In the genomic region with DNA sequence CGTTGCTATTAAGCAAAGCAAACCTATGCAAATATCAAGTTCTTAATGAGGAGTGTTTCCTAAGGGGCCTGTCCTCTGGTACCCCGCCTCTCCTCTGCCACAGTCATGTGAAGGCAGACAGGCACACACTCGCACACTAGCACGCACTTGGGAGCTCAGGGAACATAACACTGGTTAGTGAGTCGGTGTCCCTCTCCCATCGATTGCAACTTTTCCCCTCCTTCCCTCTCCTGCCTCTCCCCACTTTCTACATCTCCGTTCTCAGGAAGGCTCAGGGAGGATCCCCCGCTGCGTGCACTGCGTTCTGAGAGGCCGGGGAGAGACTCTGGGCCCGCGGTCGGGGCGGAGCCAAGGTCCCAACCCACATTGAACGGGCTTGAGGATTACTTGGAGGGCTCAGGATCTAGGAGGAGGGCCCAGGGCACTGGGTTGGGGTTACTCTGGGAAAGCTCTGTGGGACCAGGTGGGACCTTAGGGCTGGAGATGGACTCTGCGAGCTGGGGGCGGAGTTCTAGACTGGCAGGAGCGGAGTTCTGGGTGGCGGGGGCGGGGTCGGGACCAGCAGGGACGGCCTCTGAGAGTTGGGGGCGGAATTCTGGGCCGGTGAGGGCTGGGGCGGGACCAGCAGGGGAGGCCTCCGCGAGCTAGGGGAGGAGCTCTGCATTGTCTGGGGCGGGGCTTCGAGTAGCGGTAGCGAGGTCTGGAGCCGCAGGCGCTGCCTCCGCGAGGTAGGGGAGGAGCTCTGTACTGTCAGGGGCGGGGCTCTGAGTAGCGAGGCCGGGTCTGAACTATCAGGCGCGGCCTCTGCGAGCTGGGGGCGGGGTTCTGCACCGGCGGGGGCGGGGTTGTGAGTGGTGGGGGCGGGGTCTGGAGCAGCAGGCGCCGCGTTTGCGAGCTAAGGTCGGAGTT, we compare ENCODE assay signal across 8 cellular contexts. TPM values are rescaled to one million over a fixed set of nuclear protein-coding genes. Genes with fewer than 3 reads are reported as not detected.
A peak's percentile ranks its signal among the peaks of the same experiment; 100 is the strongest.
DNase-seq lines count a peak whose midpoint lies in the region; ATAC-seq, FAIRE-seq and TF ChIP-seq lines count a peak whose summit lies in the region.

No MANE protein-coding gene starts in this region.

- H3K4me3 ChIP-seq in astrocyte (ENCODE audit: insufficient read depth, low read depth, low read length): peak overlapping the region; percentile 59
- peak overlapping the region; percentile 20 to 98 for H3K4me3 ChIP-seq in aorta (ENCODE audit: low read length in 2 of 2)

- no peak for FAIRE-seq in astrocyte (lab: Jason Lieb, UNC)

- H3K9me3 ChIP-seq in astrocyte (ENCODE audit: insufficient read depth, low read depth, low read length) (no peaks in the 10 kb centered on the region), aorta (ENCODE audit: control insufficient read depth, low read length) (no peaks in the 10 kb centered on the region)

- peaks cover 20% of the 10 kb centered on the region for H3K4me1 Mint-ChIP-seq in astrocyte (ENCODE audit: low read depth, unreplicated experiment)

- H3K36me3 ChIP-seq in astrocyte (ENCODE audit: insufficient read depth, low read length): no peaks in the 10 kb centered on the region
- H3K36me3 ChIP-seq in aorta (ENCODE audit: control insufficient read depth in 1 of 2, insufficient read depth in 2 of 2, low read length in 1 of 2): no peaks in the 10 kb centered on the region

- intact Hi-C loops in aorta (cut with DNase I): loop anchor here (2.0 to 10.0 kb wide), 3 partner anchors 155 to 353 kb away; no protein-coding TSS in a partner anchor

- peak overlapping the region; percentile 92 for H2AFZ ChIP-seq in astrocyte (ENCODE audit: low read depth, low read length)

- H3K27ac ChIP-seq in astrocyte (ENCODE audit: low read depth, low read length) (peak overlapping the region; percentile 77), aorta (ENCODE audit: low read depth in 1 of 2, low read length in 2 of 2) (peak overlapping the region in 1 of 2 donors; percentile 21)

- DNase-seq in NCI-H1930 (lab: John Stamatoyannopoulos, UW): peak; percentile 91 to 92
- DNase-seq in T-helper 22 cell (ENCODE audit: low read depth): peak; percentile 97
- DNase-seq in astrocyte (ENCODE audit: low read depth): peak; percentile 92
- peak; percentile 90 for DNase-seq in hepatic stellate cell (ENCODE audit: low spot score)
- peak; percentile 91 for DNase-seq in renal cortical epithelial cell (ENCODE audit: low read depth)
- peak; percentile 99 for DNase-seq in aorta

- TF ChIP-seq CTCF in astrocyte (IDR thresholded peaks at IDR 0.05; ENCODE audit: insufficient read depth, low read depth, low read length): no peak

- ATAC-seq in GM18508 (IDR thresholded peaks at IDR 0.05; ENCODE audit: insufficient read depth, unreplicated experiment) (peak; percentile 80), HG02981 (IDR thresholded peaks at IDR 0.05; ENCODE audit: unreplicated experiment) (peak; percentile 94), aorta (ENCODE audit: low FRiP score) (peak; percentile 98)

- H3K4me1 ChIP-seq in astrocyte (ENCODE audit: insufficient read depth, low read length): peaks cover 42% of the 10 kb centered on the region
- peaks cover 0 to 3% of the 10 kb centered on the region in 2 donors for H3K4me1 ChIP-seq in aorta (ENCODE audit: control insufficient read depth in 1 of 2, insufficient read depth in 2 of 2, low read length in 2 of 2)

- no peaks in the 10 kb centered on the region for H3K27me3 Mint-ChIP-seq in astrocyte (ENCODE audit: low read depth, unreplicated experiment)

- 1% methylated on average over 44 to 52 of the region's 52 CpGs for WGBS in aorta, 2 donors

- peak overlapping the region; percentile 90 for H3K4me3 Mint-ChIP-seq in astrocyte (ENCODE audit: unreplicated experiment)

- peak overlapping the region; percentile 86 for H3K4me2 ChIP-seq in astrocyte (ENCODE audit: low read length)

- H4K20me1 ChIP-seq in astrocyte (ENCODE audit: insufficient read depth, low read length): no peaks in the 10 kb centered on the region

- peak overlapping the region; percentile 92 for H3K27ac Mint-ChIP-seq in astrocyte (ENCODE audit: unreplicated experiment)

- H3K36me3 Mint-ChIP-seq in astrocyte (ENCODE audit: low read depth, unreplicated experiment): no peaks in the 10 kb centered on the region

- no peaks in the 10 kb centered on the region for H3K9me3 Mint-ChIP-seq in astrocyte (ENCODE audit: unreplicated experiment)

- H3K27me3 ChIP-seq in astrocyte (ENCODE audit: insufficient read depth, low read length): no peaks in the 10 kb centered on the region
- H3K27me3 ChIP-seq in aorta (ENCODE audit: control insufficient read depth in 1 of 2, insufficient read depth in 2 of 2, low read length in 1 of 2): no peaks in the 10 kb centered on the region

- peak overlapping the region; percentile 99 for H3K9ac ChIP-seq in astrocyte (ENCODE audit: low read length)

- peaks cover 37% of the 10 kb centered on the region for H3K79me2 ChIP-seq in astrocyte (ENCODE audit: insufficient read depth, low read length)

RNA-seq across cellular contexts. Expression of gene LEPR, which starts 0.5 kb away (rescaled TPM):
- total RNA-seq in astrocyte (6.8 and 8.9 TPM in 2 replicates), renal cortical epithelial cell (51.1 and 128 TPM in 2 replicates), aorta (10 to 100 TPM; 21.2 to 71.6 TPM)
- polyA plus RNA-seq in aorta: 1 to 10 TPM; 4.0 to 5.3 TPM

RNA-seq across cellular contexts. Expression of gene LEPROT, which starts 0.5 kb away (rescaled TPM):
- total RNA-seq in astrocyte (99.4 and 102 TPM in 2 replicates), renal cortical epithelial cell (111 and 217 TPM in 2 replicates), aorta (100 to 1,000 TPM; 101 to 136 TPM)
- 10 to 100 TPM; 48.5 to 81.9 TPM for polyA plus RNA-seq in aorta
